8 cellular contexts compared by ENCODE assay signal in the genomic region with DNA sequence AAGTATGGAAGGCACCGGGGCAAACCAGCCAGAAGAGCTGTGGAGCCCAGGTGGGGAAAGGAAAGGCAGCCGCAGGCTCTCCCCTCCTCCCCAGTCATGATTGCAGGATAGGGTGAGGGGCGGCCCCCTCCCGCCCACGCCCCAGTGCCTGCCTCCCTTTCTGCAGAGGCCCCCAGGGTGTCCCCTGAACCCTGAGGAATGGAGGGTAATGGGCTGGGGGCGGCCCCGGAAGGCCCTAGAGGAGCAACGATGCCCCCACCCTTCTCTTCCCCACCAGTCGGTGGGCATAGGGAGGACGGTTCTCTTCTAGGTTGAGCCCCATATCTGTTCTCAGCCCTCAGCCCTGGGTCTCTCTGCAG. TPM values are rescaled to one million over a fixed set of nuclear protein-coding genes. Genes with fewer than 3 reads are reported as not detected.
DNase-seq lines count a peak whose midpoint lies in the region; ATAC-seq, FAIRE-seq and TF ChIP-seq lines count a peak whose summit lies in the region.
"Not testable (repeated sequence)": the region's sequence is repeated elsewhere in the genome, so short reads cannot be mapped to it uniquely, and the experiment has no call there.

No MANE protein-coding gene starts in this region.

- not testable (repeated sequence) for H3K79me2 ChIP-seq in smooth muscle cell (ENCODE audit: low read depth)

- POLR2A ChIA-PET in A549 (lab: Yijun Ruan, JAX); activated CD4-positive, alpha-beta T cell treated with anti-CD3 and anti-CD28 coated beads, Interleukin-2, amount 10 ng/mL, durations not matched to agents 7 days and 5 days (lab: Charles Lee): not testable (repeated sequence)
- POLR2A ChIA-PET in naive thymus-derived CD8-positive, alpha-beta T cell (lab: Charles Lee): interaction anchor here (0.6 kb wide), 1 partner anchor 73 kb away, joined by 4 read pairs; no protein-coding TSS in a partner anchor

- H3K4me2 ChIP-seq in A549 (peak overlapping the region; percentile 93; the same call in 2 of the 3 replicates), smooth muscle cell (peak overlapping the region; percentile 78)

- H3K27ac Mint-ChIP-seq in activated CD4-positive, alpha-beta T cell treated with anti-CD3 and anti-CD28 coated beads, Interleukin-2, amount 10 ng/mL, durations not matched to agents 7 days and 5 days; activated naive CD8-positive, alpha-beta T cell treated with anti-CD3 and anti-CD28 coated beads, Interleukin-2, amount 50 U/mL, for 24 hours; endodermal cell: not testable (repeated sequence)
- H3K27ac Mint-ChIP-seq in naive thymus-derived CD8-positive, alpha-beta T cell: peak overlapping the region in 2 of 10 donors; percentile 49 to 75

- not testable (repeated sequence) for H3K36me3 Mint-ChIP-seq in activated CD4-positive, alpha-beta T cell treated with anti-CD3 and anti-CD28 coated beads, Interleukin-2, amount 10 ng/mL, durations not matched to agents 7 days and 5 days (ENCODE audit: low read depth); activated naive CD8-positive, alpha-beta T cell treated with anti-CD3 and anti-CD28 coated beads, Interleukin-2, amount 50 U/mL, for 24 hours (ENCODE audit: low read depth); endodermal cell (ENCODE audit: low read depth); naive thymus-derived CD8-positive, alpha-beta T cell

- H2AFZ ChIP-seq in smooth muscle cell (ENCODE audit: low read depth): not testable (repeated sequence)

- not testable (repeated sequence) for DNase-seq in A549 (ENCODE audit: low read depth in 1 of 2, low spot score in 1 of 2); activated CD4-positive, alpha-beta T cell treated with anti-CD3 and anti-CD28 coated beads, Interleukin-2, amount 10 ng/mL, durations not matched to agents 7 days and 5 days; activated naive CD8-positive, alpha-beta T cell treated with anti-CD3 and anti-CD28 coated beads, Interleukin-2, amount 50 U/mL, for 24 hours; endodermal cell; iPS DF 6.9 (ENCODE audit: low read depth, low spot score); naive thymus-derived CD8-positive, alpha-beta T cell; smooth muscle cell (lab: John Stamatoyannopoulos, UW; ENCODE audit: unreplicated experiment)
- DNase-seq in H7: peak; percentile 30

- H3K27ac ChIP-seq in A549; endodermal cell (ENCODE audit: low read depth, low read length); iPS DF 6.9 (ENCODE audit: low read length); smooth muscle cell (ENCODE audit: low read depth): not testable (repeated sequence)

- TF ChIP-seq CTCF in A549 (IDR thresholded peaks at IDR 0.05); endodermal cell (conservative IDR thresholded peaks at IDR 0.05); smooth muscle cell (IDR thresholded peaks at IDR 0.05; ENCODE audit: borderline replicate concordance, insufficient read depth, poor library complexity, severe bottlenecking): not testable (repeated sequence)

- CTCF ChIA-PET in A549 (lab: Yijun Ruan, JAX); activated CD4-positive, alpha-beta T cell treated with anti-CD3 and anti-CD28 coated beads, Interleukin-2, amount 10 ng/mL, durations not matched to agents 7 days and 5 days (lab: Charles Lee): not testable (repeated sequence)

- H3K4me1 Mint-ChIP-seq in activated CD4-positive, alpha-beta T cell treated with anti-CD3 and anti-CD28 coated beads, Interleukin-2, amount 10 ng/mL, durations not matched to agents 7 days and 5 days; activated naive CD8-positive, alpha-beta T cell treated with anti-CD3 and anti-CD28 coated beads, Interleukin-2, amount 50 U/mL, for 24 hours; endodermal cell: not testable (repeated sequence)
- peaks cover 2 to 15% (median 13%) of the 10 kb centered on the region in 4 donors for H3K4me1 Mint-ChIP-seq in naive thymus-derived CD8-positive, alpha-beta T cell

- not testable (repeated sequence) for H3F3A ChIP-seq in smooth muscle cell (ENCODE audit: low read depth)

- not testable (repeated sequence) for TF ChIP-seq POLR2A in A549 (IDR thresholded peaks at IDR 0.05; ENCODE audit: low read length)

- not testable (repeated sequence) for H3K9me3 ChIP-seq in A549; endodermal cell (ENCODE audit: control insufficient read depth, low read length); iPS DF 6.9 (ENCODE audit: control insufficient read depth, insufficient read depth, low read length); smooth muscle cell (replicated peaks; ENCODE audit: low read depth)

- not testable (repeated sequence) for H4K20me1 ChIP-seq in smooth muscle cell (ENCODE audit: low read depth)

- TF ChIP-seq RAD21 in A549 (conservative IDR thresholded peaks at IDR 0.05 in 1 of 2, IDR thresholded peaks at IDR 0.05 in 1 of 2): not testable (repeated sequence)

- peak overlapping the region; percentile 57; the same call in 1 of the 3 replicates for H3K4me3 ChIP-seq in A549
- peak overlapping the region; percentile 57 for H3K4me3 ChIP-seq in H7 (ENCODE audit: insufficient read depth, low read depth, low read length)
- H3K4me3 ChIP-seq in endodermal cell (ENCODE audit: low read length): peak overlapping the region; percentile 56
- H3K4me3 ChIP-seq in iPS DF 6.9 (ENCODE audit: low read length): peak overlapping the region; percentile 58; the same call in 1 of the 2 replicates
- H3K4me3 ChIP-seq in smooth muscle cell: peak overlapping the region; percentile 49

- H3K36me3 ChIP-seq in H7 (replicated peaks; ENCODE audit: control insufficient read depth, insufficient read depth, low read length); endodermal cell (ENCODE audit: control insufficient read depth, insufficient read depth, low read length); iPS DF 6.9 (ENCODE audit: control insufficient read depth, insufficient read depth, low read length); smooth muscle cell (ENCODE audit: low read depth): not testable (repeated sequence)

- peaks cover 12% of the 10 kb centered on the region for H3K27me3 Mint-ChIP-seq in activated CD4-positive, alpha-beta T cell treated with anti-CD3 and anti-CD28 coated beads, Interleukin-2, amount 10 ng/mL, durations not matched to agents 7 days and 5 days
- not testable (repeated sequence) for H3K27me3 Mint-ChIP-seq in activated naive CD8-positive, alpha-beta T cell treated with anti-CD3 and anti-CD28 coated beads, Interleukin-2, amount 50 U/mL, for 24 hours; endodermal cell (ENCODE audit: insufficient read depth); naive thymus-derived CD8-positive, alpha-beta T cell

- H3K4me3 Mint-ChIP-seq in activated CD4-positive, alpha-beta T cell treated with anti-CD3 and anti-CD28 coated beads, Interleukin-2, amount 10 ng/mL, durations not matched to agents 7 days and 5 days: peak overlapping the region; percentile 19
- H3K4me3 Mint-ChIP-seq in activated naive CD8-positive, alpha-beta T cell treated with anti-CD3 and anti-CD28 coated beads, Interleukin-2, amount 50 U/mL, for 24 hours: peak overlapping the region; percentile 34
- peak overlapping the region; percentile 54 for H3K4me3 Mint-ChIP-seq in endodermal cell
- peak overlapping the region; percentile 52 to 82 (median 65) for H3K4me3 Mint-ChIP-seq in naive thymus-derived CD8-positive, alpha-beta T cell

- not testable (repeated sequence) for H3K4me1 ChIP-seq in A549; endodermal cell (ENCODE audit: control insufficient read depth, insufficient read depth, low read length); iPS DF 6.9 (ENCODE audit: control insufficient read depth, insufficient read depth, low read length); smooth muscle cell (ENCODE audit: low read depth)

- not testable (repeated sequence) for ATAC-seq in A549; activated naive CD8-positive, alpha-beta T cell treated with anti-CD3 and anti-CD28 coated beads, Interleukin-2, amount 50 U/mL, for 24 hours; naive thymus-derived CD8-positive, alpha-beta T cell

- H3K27me3 ChIP-seq in H7 (ENCODE audit: control insufficient read depth, insufficient read depth, low read length); endodermal cell (ENCODE audit: control insufficient read depth, insufficient read depth, low read length, poor library complexity, severe bottlenecking); iPS DF 6.9 (ENCODE audit: control insufficient read depth, insufficient read depth, low read length); smooth muscle cell (ENCODE audit: low read depth): not testable (repeated sequence)

- 95% methylated on average over 5 of the region's 10 CpGs for WGBS in A549 (ENCODE audit: missing lambda C conversion rate)
- WGBS in endodermal cell (ENCODE audit: insufficient coverage in 1 of 2, insufficient read length in 1 of 2), 2 experiments: 68% methylated on average over 2 of the region's 10 CpGs; no CpG with 5 or more reads in 1 of the 2 experiments
- no CpG with 5 or more reads among the region's 10 CpGs for WGBS in iPS DF 6.9 (ENCODE audit: insufficient coverage, insufficient read length)
- WGBS in smooth muscle cell (ENCODE audit: low lambda C conversion rate): 78% methylated on average over 5 of the region's 10 CpGs

- not testable (repeated sequence) for TF ChIP-seq EP300 in A549 (IDR thresholded peaks at IDR 0.05)

- FAIRE-seq in A549 (lab: Jason Lieb, UNC): not testable (repeated sequence)

- not testable (repeated sequence) for H3K9ac ChIP-seq in endodermal cell (ENCODE audit: extremely low read depth, low read length, poor library complexity, severe bottlenecking); smooth muscle cell (ENCODE audit: low read depth)

- not testable (repeated sequence) for H3K9me3 Mint-ChIP-seq in activated CD4-positive, alpha-beta T cell treated with anti-CD3 and anti-CD28 coated beads, Interleukin-2, amount 10 ng/mL, durations not matched to agents 7 days and 5 days; activated naive CD8-positive, alpha-beta T cell treated with anti-CD3 and anti-CD28 coated beads, Interleukin-2, amount 50 U/mL, for 24 hours; naive thymus-derived CD8-positive, alpha-beta T cell
- peaks cover 49% of the 10 kb centered on the region for H3K9me3 Mint-ChIP-seq in endodermal cell

RNA-seq across cellular contexts. Expression of gene SMIM10L2A, which starts 1.0 kb away (rescaled TPM):
- polyA plus RNA-seq in A549 (2011; rRNA removed) (0.59 and 0.61 TPM in 2 replicates), A549 (2017; fragmentation: RNase III; extraction: RNeasy Plus Mini Kit Qiagen cat#74134 plus additional on column Dnase treatment) (0.34 to 0.37 TPM (median 0.37 TPM) in 3 replicates), smooth muscle cell (1.5 and 1.6 TPM in 2 replicates)
- 0.12 and 0.18 TPM in 2 replicates for polyA plus RNA-seq in A549 (2012; cell fraction: cytosol; rRNA removed)
- polyA plus RNA-seq in A549 (2012; cell fraction: nucleus; rRNA removed): 0.34 and 0.38 TPM in 2 replicates
- polyA minus RNA-seq in A549 (2011; rRNA and poly(A)+ RNA removed): 0.91 and 0.97 TPM in 2 replicates
- 7.0 and 11.5 TPM in 2 replicates for total RNA-seq in H7 (2014; rRNA removed; shearing (Covaris generic))
- under 1 TPM; 0.56 to 0.60 TPM for total RNA-seq in activated CD4-positive, alpha-beta T cell treated with anti-CD3 and anti-CD28 coated beads, Interleukin-2, amount 10 ng/mL, durations not matched to agents 7 days and 5 days
- total RNA-seq in endodermal cell (1 to 10 TPM; 3.8 to 6.1 TPM), smooth muscle cell (0.45 and 1.7 TPM in 2 replicates)
- 4.1 TPM for polyA plus RNA-seq in endodermal cell (2013, experiment 1 of 2)
- 3.4 TPM for polyA plus RNA-seq in endodermal cell (2013, experiment 2 of 2)
- 1 to 10 TPM; 5.0 to 5.5 TPM for total RNA-seq in naive thymus-derived CD8-positive, alpha-beta T cell
- polyA plus RNA-seq in naive thymus-derived CD8-positive, alpha-beta T cell: under 1 TPM; 0.25 to 0.46 (median 0.36) TPM
